1 cellular context compared by ENCODE assay signal in genomic region chr19:36687214-36688056, GRCh38.
TF ChIP-seq lines count a peak whose summit lies in the region.

Gene ZNF567 (plus strand): TSS chr19:36687612. CDS start chr19:36694868, 7,256 bp downstream.

TF ChIP-seq in HepG2, 621 proteins besides CTCF, POLR2A, EP300 and RAD21 (continued from another document and continues in another):
- no peak for TF ChIP-seq FUBP1 (CRISPR knock-in tag; IDR thresholded peaks at IDR 0.05; ENCODE audit: borderline replicate concordance)
- TF ChIP-seq MAFG (CRISPR knock-in tag; IDR thresholded peaks at IDR 0.05), result no peak
- peak; percentile 51; the same call in 1 of the 2 replicates for TF ChIP-seq ZBTB7B (CRISPR knock-in tag; IDR thresholded peaks at IDR 0.05)
- no peak; the same call in 1 of the 2 replicates for TF ChIP-seq ZNF740 (CRISPR knock-in tag; IDR thresholded peaks at IDR 0.05)
- TF ChIP-seq SP5 (CRISPR knock-in tag; IDR thresholded peaks at IDR 0.05; ENCODE audit: borderline replicate concordance, low read depth), result peak; percentile 85
- no peak for TF ChIP-seq SETDB1 (CRISPR knock-in tag; IDR thresholded peaks at IDR 0.05; ENCODE audit: borderline replicate concordance)
- no peak for TF ChIP-seq BRD4 (CRISPR knock-in tag; IDR thresholded peaks at IDR 0.05)
- TF ChIP-seq CCAR2 (optimal IDR thresholded peaks at IDR 0.05; ENCODE audit: low read depth, low read length), result no peak
- TF ChIP-seq CBX2 (IDR thresholded peaks at IDR 0.05; ENCODE audit: low read depth, low read length), result no peak
- no peak for TF ChIP-seq CBX2 (CRISPR knock-in tag; IDR thresholded peaks at IDR 0.05; ENCODE audit: low read depth)
- TF ChIP-seq ZBTB37 (CRISPR knock-in tag; IDR thresholded peaks at IDR 0.05), result no peak
- no peak for TF ChIP-seq ZNF382 (CRISPR knock-in tag; IDR thresholded peaks at IDR 0.05; ENCODE audit: borderline replicate concordance)
- TF ChIP-seq FOXA3 (CRISPR knock-in tag; IDR thresholded peaks at IDR 0.05), result peak; percentile 21; the same call in 1 of the 2 replicates
- TF ChIP-seq ZNF891 (CRISPR knock-in tag; IDR thresholded peaks at IDR 0.05), result peak; percentile 74; the same call in 1 of the 2 replicates
- TF ChIP-seq ZMYM2 (CRISPR knock-in tag; IDR thresholded peaks at IDR 0.05), result peak; percentile 74
- TF ChIP-seq ZNF749 (CRISPR knock-in tag; IDR thresholded peaks at IDR 0.05; ENCODE audit: borderline replicate concordance), result no peak
- no peak for TF ChIP-seq SOX13 (IDR thresholded peaks at IDR 0.05)
- no peak; a peak in 1 of 4 replicates for TF ChIP-seq SOX13 (CRISPR knock-in tag; conservative IDR thresholded peaks at IDR 0.05 in 1 of 2, IDR thresholded peaks at IDR 0.05 in 1 of 2)
- 0 out of 2 replicates have a peak, but pooled peaks have one; percentile 73 for TF ChIP-seq ZFAT (CRISPR knock-in tag; conservative IDR thresholded peaks at IDR 0.05)
- peak; percentile 53; the same call in 1 of the 2 replicates for TF ChIP-seq ZNF709 (CRISPR knock-in tag; IDR thresholded peaks at IDR 0.05)
- no peak for TF ChIP-seq NBN (conservative IDR thresholded peaks at IDR 0.05)
- peak; percentile 53; the same call in 1 of the 2 replicates for TF ChIP-seq ZNF879 (CRISPR knock-in tag; IDR thresholded peaks at IDR 0.05)
- TF ChIP-seq TBX2 (CRISPR knock-in tag; IDR thresholded peaks at IDR 0.05; ENCODE audit: borderline replicate concordance), result peak; percentile 42; the same call in 1 of the 2 replicates
- no peak; the same call in 1 of the 2 replicates for TF ChIP-seq MLX (CRISPR knock-in tag; IDR thresholded peaks at IDR 0.05)
- TF ChIP-seq ZNF432 (CRISPR knock-in tag; IDR thresholded peaks at IDR 0.05; ENCODE audit: borderline replicate concordance), result no peak
- no peak for TF ChIP-seq ELF3 (CRISPR knock-in tag; IDR thresholded peaks at IDR 0.05)
- no peak for TF ChIP-seq IRX3 (CRISPR knock-in tag; IDR thresholded peaks at IDR 0.05; ENCODE audit: borderline replicate concordance, low read depth)
- TF ChIP-seq ZNF441 (CRISPR knock-in tag; IDR thresholded peaks at IDR 0.05; ENCODE audit: borderline replicate concordance), result peak; percentile 57
- no peak for TF ChIP-seq ZNF552 (CRISPR knock-in tag; IDR thresholded peaks at IDR 0.05; ENCODE audit: borderline replicate concordance)
- no peak for TF ChIP-seq SOX5 (CRISPR knock-in tag; IDR thresholded peaks at IDR 0.05; ENCODE audit: borderline replicate concordance)
- no peak for TF ChIP-seq NCOA5 (CRISPR knock-in tag; IDR thresholded peaks at IDR 0.05)
- no peak for TF ChIP-seq ZNF747 (CRISPR knock-in tag; IDR thresholded peaks at IDR 0.05; ENCODE audit: borderline replicate concordance)
- TF ChIP-seq PRDM10 (CRISPR knock-in tag; IDR thresholded peaks at IDR 0.05; ENCODE audit: low read depth), result peak; percentile 41; the same call in 1 of the 2 replicates
- no peak for TF ChIP-seq ZNF260 (CRISPR knock-in tag; IDR thresholded peaks at IDR 0.05; ENCODE audit: borderline replicate concordance, low read depth)
- TF ChIP-seq RBFOX2 (IDR thresholded peaks at IDR 0.05; ENCODE audit: low read depth, low read length), result peak; percentile 89
- peak; percentile 5; the same call in 1 of the 2 replicates for TF ChIP-seq ZNF629 (CRISPR knock-in tag; conservative IDR thresholded peaks at IDR 0.05)
- no peak; the same call in none of the 2 replicates for TF ChIP-seq ZNF646 (CRISPR knock-in tag; IDR thresholded peaks at IDR 0.05)
- TF ChIP-seq ZNF251 (CRISPR knock-in tag; IDR thresholded peaks at IDR 0.05), result peak; percentile 33; the same call in 1 of the 2 replicates
- TF ChIP-seq SAFB2 (CRISPR knock-in tag; IDR thresholded peaks at IDR 0.05; ENCODE audit: borderline replicate concordance, low read depth), result peak; percentile 24; the same call in 1 of the 2 replicates
- peak; percentile 59; the same call in 1 of the 2 replicates for TF ChIP-seq ZNF547 (CRISPR knock-in tag; IDR thresholded peaks at IDR 0.05)
- TF ChIP-seq IKZF1 (IDR thresholded peaks at IDR 0.05), result no peak
- no peak for TF ChIP-seq ZNF672 (CRISPR knock-in tag; IDR thresholded peaks at IDR 0.05)
- 0 out of 2 replicates have a peak, but pooled peaks have one; percentile 44 for TF ChIP-seq ZFP1 (CRISPR knock-in tag; IDR thresholded peaks at IDR 0.05)
- TF ChIP-seq SNRNP70 (IDR thresholded peaks at IDR 0.05; ENCODE audit: low read depth, low read length), result no peak
- TF ChIP-seq ZNF703 (CRISPR knock-in tag; IDR thresholded peaks at IDR 0.05; ENCODE audit: borderline replicate concordance), result no peak; the same call in 1 of the 2 replicates
- TF ChIP-seq NFE2L2 (IDR thresholded peaks at IDR 0.05; ENCODE audit: low read length), result no peak
- TF ChIP-seq ZBTB43 (CRISPR knock-in tag; conservative IDR thresholded peaks at IDR 0.05), result 0 out of 2 replicates have a peak, but pooled peaks have one; percentile 46
- no peak for TF ChIP-seq PBX3 (CRISPR knock-in tag; IDR thresholded peaks at IDR 0.05; ENCODE audit: borderline replicate concordance)
- no peak for TF ChIP-seq ZNF713 (CRISPR knock-in tag; IDR thresholded peaks at IDR 0.05)
- TF ChIP-seq ZNF83 (CRISPR knock-in tag; IDR thresholded peaks at IDR 0.05; ENCODE audit: borderline replicate concordance), result no peak
